In genomic region chr18:34039194-34039593, GRCh38 we compare ENCODE assay signal across 11 cellular contexts.
DNase-seq lines count a peak whose midpoint lies in the region; ATAC-seq lines count a peak whose summit lies in the region.
"Had no signal": no experiment of that assay in that cellular context is flagged by ENCODE, and none has a peak within 500 bp of the region (broad histone marks: within the 10 kb centered on the region; RNA-seq: fewer than 3 reads in every experiment).

No MANE protein-coding gene starts in this region.

- ATAC-seq in HG03354 (IDR thresholded peaks at IDR 0.05; ENCODE audit: poor library complexity, severe bottlenecking, unreplicated experiment): peak; percentile 71
- no peak for ATAC-seq in HG03095 (IDR thresholded peaks at IDR 0.05; ENCODE audit: unreplicated experiment)

- no peaks in the 10 kb centered on the region for H3K4me1 Mint-ChIP-seq in CD8-positive, alpha-beta memory T cell

- CTCF ChIA-PET in CD8-positive, alpha-beta memory T cell (lab: Charles Lee): no interaction called here

- peak overlapping the region; percentile 5; the same call in 1 of the 2 replicates for H3K4me3 ChIP-seq in SK-N-MC
- H3K4me3 ChIP-seq in CD8-positive, alpha-beta memory T cell (ENCODE audit: low read length): no peak overlapping the region

- no peaks in the 10 kb centered on the region for H3K27me3 ChIP-seq in CD8-positive, alpha-beta memory T cell (ENCODE audit: insufficient read depth, low read length, poor library complexity, severe bottlenecking)

- H3K9me3 Mint-ChIP-seq in CD8-positive, alpha-beta memory T cell: peaks cover 0 to 14% (median 9%) of the 10 kb centered on the region in 5 donors
- H3K9me3 Mint-ChIP-seq: type B pancreatic cell had no signal

- H3K27me3 Mint-ChIP-seq in CD8-positive, alpha-beta memory T cell: peaks cover 0 to 1% of the 10 kb centered on the region in 2 donors
- H3K27me3 Mint-ChIP-seq: type B pancreatic cell had no signal

- H3K4me3 Mint-ChIP-seq in CD8-positive, alpha-beta memory T cell: peak overlapping the region in 2 of 7 donors; percentile 12 to 57
- H3K4me3 Mint-ChIP-seq: type B pancreatic cell had no signal

- H3K27ac ChIP-seq in SK-N-MC: no peak overlapping the region
- no peak overlapping the region for H3K27ac ChIP-seq in CD8-positive, alpha-beta memory T cell (ENCODE audit: low read depth, low read length)

- H3K36me3 Mint-ChIP-seq in CD8-positive, alpha-beta memory T cell: no peaks in the 10 kb centered on the region
- H3K36me3 Mint-ChIP-seq: type B pancreatic cell had no signal

- H3K27ac Mint-ChIP-seq in CD8-positive, alpha-beta memory T cell: no peak overlapping the region
- H3K27ac Mint-ChIP-seq: type B pancreatic cell had no signal

- no peaks in the 10 kb centered on the region; the same call in 1 of the 2 replicates for H3K9me3 ChIP-seq in SK-N-MC (ENCODE audit: low read depth, low read length)
- H3K9me3 ChIP-seq in CD8-positive, alpha-beta memory T cell (ENCODE audit: low read length): no peaks in the 10 kb centered on the region

- H3K36me3 ChIP-seq in SK-N-MC (ENCODE audit: insufficient read depth, low read length): no peaks in the 10 kb centered on the region
- H3K36me3 ChIP-seq in CD8-positive, alpha-beta memory T cell (ENCODE audit: insufficient read depth, low read length): no peaks in the 10 kb centered on the region

- peak; percentile 22 for DNase-seq in NCI-H2029 (lab: John Stamatoyannopoulos, UW)
- DNase-seq in NCI-H2029 treated with DMSO at 0.1 percent for 48 hours (lab: John Stamatoyannopoulos, UW): no peak
- no peak for DNase-seq in SK-N-MC (ENCODE audit: low read depth, low spot score)
- DNase-seq in midbrain (lab: John Stamatoyannopoulos, UW): peak; percentile 11
- no peak for DNase-seq in NCI-H226
- no peak for DNase-seq in CD8-positive, alpha-beta memory T cell
- DNase-seq: NCI-H2171, T-helper 1 cell had no signal

- POLR2A ChIA-PET in CD8-positive, alpha-beta memory T cell (lab: Charles Lee): no interaction called here

- no peaks in the 10 kb centered on the region for H3K4me1 ChIP-seq in CD8-positive, alpha-beta memory T cell (ENCODE audit: insufficient read depth, low read length)

- H3K9ac ChIP-seq in SK-N-MC (ENCODE audit: insufficient read length): no peak overlapping the region

Comparison
In these comparisons a context has a peak if more than half of its experiments do, and no peak if none do; other contexts are left out.
1. DNase-seq: peak in NCI-H2029 (single experiment) and midbrain (single experiment); none in NCI-H2029 treated with DMSO at 0.1 percent for 48 hours (single experiment), SK-N-MC (single experiment), NCI-H226 (single experiment) and CD8-positive, alpha-beta memory T cell (0 of 5).